1 cellular context compared by ENCODE assay signal in the genomic region with DNA sequence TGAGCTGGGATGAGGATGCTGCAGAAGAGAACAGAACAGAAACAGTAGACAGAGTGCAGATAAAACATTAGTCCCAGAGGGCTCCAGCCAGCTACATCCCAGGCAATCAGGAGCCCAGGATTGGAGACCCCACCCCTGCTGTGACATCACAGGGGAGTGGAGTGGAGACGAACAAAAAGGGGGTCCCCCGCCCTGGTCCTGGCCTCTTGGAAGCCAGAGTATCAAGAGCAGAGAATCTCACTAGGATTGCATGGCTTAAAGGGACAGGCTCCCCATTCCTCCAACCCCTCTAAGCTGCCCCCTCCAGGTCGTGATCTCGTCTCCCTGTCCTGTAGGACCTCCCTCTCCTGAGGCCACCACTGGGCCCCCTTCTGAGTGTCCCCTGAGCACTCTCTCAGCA.
TF ChIP-seq lines count a peak whose summit lies in the region.

A gene (plus strand): TSS at position 201 of the 400 bp plus-strand sequence. CDS start 199 bp downstream, at position 400.

TF ChIP-seq in H1, 55 proteins besides CTCF, POLR2A, EP300 and RAD21:
- TF ChIP-seq ZNF274 (IDR thresholded peaks at IDR 0.05; ENCODE audit: borderline replicate concordance, extremely low read depth, low read length) (no peak), SIRT6 (IDR thresholded peaks at IDR 0.05; ENCODE audit: low read length) (no peak), SP1 (IDR thresholded peaks at IDR 0.05; ENCODE audit: low read depth, low read length) (no peak), BACH1 (IDR thresholded peaks at IDR 0.05; ENCODE audit: low read length) (no peak), JUND (IDR thresholded peaks at IDR 0.05; ENCODE audit: low read length) (no peak)
